In the genomic region with DNA sequence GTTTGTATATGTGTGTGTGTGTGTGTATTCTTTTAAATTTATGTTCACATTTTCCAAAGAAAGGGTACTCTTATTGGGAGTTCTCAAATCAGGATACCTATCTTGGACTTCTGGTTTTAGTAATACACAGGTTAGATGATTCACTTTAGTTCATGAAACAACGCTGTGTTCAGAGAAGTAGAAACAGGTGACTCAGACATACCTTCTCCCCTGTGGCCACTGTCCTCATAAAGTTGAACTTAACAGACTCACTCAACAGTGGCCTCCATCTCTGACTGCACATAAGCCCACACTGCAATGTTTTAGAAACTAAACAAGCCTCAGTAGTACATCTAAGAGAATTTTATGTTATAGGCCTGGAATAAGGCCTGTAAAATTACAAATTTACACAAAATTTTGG, we compare ENCODE assay signal across 21 cellular contexts.
"Had no signal": no experiment of that assay in that cellular context is flagged by ENCODE, and none has a peak within 500 bp of the region (broad histone marks: within the 10 kb centered on the region; RNA-seq: fewer than 3 reads in every experiment).

No MANE protein-coding gene starts in this region.

- H3K9me3 Mint-ChIP-seq: activated naive CD8-positive, alpha-beta T cell treated with anti-CD3 and anti-CD28 coated beads, Interleukin-2, amount 10 ng/mL, durations not matched to agents 7 days and 5 days; type B pancreatic cell had no signal

- ATAC-seq: natural killer cell had no signal

- H3K27ac ChIP-seq: hepatocyte, left ventricle myocardium inferior, prostate gland, right atrium auricular region, thoracic aorta had no signal

- DNase-seq: activated CD4-positive, alpha-beta T cell treated with anti-CD3 and anti-CD28 coated beads, Interleukin-2, amount 50 U/mL, for 4 hours; activated CD8-positive, alpha-beta memory T cell treated with anti-CD3 and anti-CD28 coated beads, Interleukin-2, amount 50 U/mL, for 48 hours; activated naive CD4-positive, alpha-beta T cell treated with Interleukin-2 at 50 U/mL for 16 hours; activated naive CD8-positive, alpha-beta T cell treated with anti-CD3 and anti-CD28 coated beads, Interleukin-2, amount 10 ng/mL, durations not matched to agents 7 days and 5 days; activated T-cell treated with anti-CD3 and anti-CD28 coated beads, Interleukin-2, amount 50 U/mL, for 48 hours; erythroblast; foreskin fibroblast; glutamatergic neuron; immature natural killer cell; kidney glomerular epithelial cell; left ventricle myocardium inferior; natural killer cell; stimulated activated CD4-positive, alpha-beta T cell treated with anti-CD3 and anti-CD28 coated beads, Interleukin-4, amount 100 ng/mL, for 24 hours; stimulated activated naive CD4-positive, alpha-beta T cell treated with Interleukin-2 at 50 U/mL for 16 hours; T-helper 9 cell had no signal

- H3K27ac Mint-ChIP-seq: activated naive CD8-positive, alpha-beta T cell treated with anti-CD3 and anti-CD28 coated beads, Interleukin-2, amount 10 ng/mL, durations not matched to agents 7 days and 5 days; immature natural killer cell; mesothelial cell of epicardium; natural killer cell; type B pancreatic cell had no signal

- H2AFZ ChIP-seq: hepatocyte had no signal

- H3K4me3 Mint-ChIP-seq: activated naive CD8-positive, alpha-beta T cell treated with anti-CD3 and anti-CD28 coated beads, Interleukin-2, amount 10 ng/mL, durations not matched to agents 7 days and 5 days; immature natural killer cell; mesothelial cell of epicardium; natural killer cell; type B pancreatic cell had no signal

- H3K36me3 ChIP-seq: left ventricle myocardium inferior, prostate gland, right atrium auricular region, thoracic aorta had no signal

- H3K27me3 ChIP-seq: hepatocyte, right atrium auricular region had no signal

- H3K9me3 ChIP-seq: left ventricle myocardium inferior, prostate gland, right atrium auricular region, thoracic aorta had no signal

- H3K27me3 Mint-ChIP-seq: activated naive CD8-positive, alpha-beta T cell treated with anti-CD3 and anti-CD28 coated beads, Interleukin-2, amount 10 ng/mL, durations not matched to agents 7 days and 5 days had no signal

- H3K4me1 Mint-ChIP-seq: activated naive CD8-positive, alpha-beta T cell treated with anti-CD3 and anti-CD28 coated beads, Interleukin-2, amount 10 ng/mL, durations not matched to agents 7 days and 5 days; immature natural killer cell; natural killer cell had no signal

- H3K36me3 Mint-ChIP-seq: activated naive CD8-positive, alpha-beta T cell treated with anti-CD3 and anti-CD28 coated beads, Interleukin-2, amount 10 ng/mL, durations not matched to agents 7 days and 5 days; immature natural killer cell; mesothelial cell of epicardium; natural killer cell; type B pancreatic cell had no signal

- H3K79me2 ChIP-seq: hepatocyte had no signal

- H3K4me2 ChIP-seq: hepatocyte had no signal

- H3K4me3 ChIP-seq: hepatocyte, left ventricle myocardium inferior, prostate gland, right atrium auricular region, thoracic aorta had no signal

- H3K4me1 ChIP-seq: left ventricle myocardium inferior, prostate gland, right atrium auricular region had no signal
